10 cellular contexts compared by ENCODE assay signal in the genomic region with DNA sequence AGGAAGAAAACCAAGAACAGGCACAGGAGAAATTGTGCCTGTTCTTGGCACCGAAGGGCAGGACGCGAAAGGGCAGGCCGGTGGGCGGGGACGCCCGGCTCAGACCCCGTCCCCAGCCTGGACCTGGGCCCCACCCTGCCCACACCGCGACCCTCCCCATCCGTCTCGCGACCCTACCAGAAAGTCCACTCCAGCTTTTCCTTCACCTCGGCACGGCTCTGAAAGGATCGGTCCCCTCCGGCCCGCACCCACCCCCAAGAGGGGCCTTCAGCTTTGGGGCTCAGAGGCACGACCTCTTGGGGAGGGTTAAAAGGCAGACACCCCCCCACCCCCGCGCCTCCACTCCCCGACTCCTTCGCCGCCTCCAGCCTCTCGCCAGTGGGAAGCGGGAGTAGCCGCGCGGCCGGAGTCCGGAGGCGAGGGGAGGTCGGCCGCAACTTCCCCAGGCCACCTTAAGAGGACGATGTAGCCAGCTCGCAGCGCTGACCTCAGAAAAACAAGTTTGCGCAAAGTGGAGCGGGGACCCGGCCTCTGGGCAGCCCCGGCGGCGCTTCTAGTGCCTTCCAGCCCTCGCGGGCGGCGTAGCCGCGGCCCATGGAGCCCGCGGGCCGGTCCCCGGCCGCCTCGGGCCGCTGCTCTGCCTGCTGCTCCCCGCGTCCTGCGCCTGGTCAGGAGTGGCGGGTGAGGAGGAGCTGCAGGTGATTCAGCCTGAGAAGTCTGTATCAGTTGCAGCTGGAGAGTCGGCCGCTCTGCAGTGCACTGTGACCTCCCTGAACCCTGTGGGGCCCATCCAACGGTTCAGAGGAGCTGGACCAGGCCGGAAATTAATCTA. TPM values are rescaled to one million over a fixed set of nuclear protein-coding genes. Genes with fewer than 3 reads are reported as not detected.
A peak's percentile ranks its signal among the peaks of the same experiment; 100 is the strongest.
DNase-seq lines count a peak whose midpoint lies in the region; ATAC-seq and TF ChIP-seq lines count a peak whose summit lies in the region.
"Had no signal": no experiment of that assay in that cellular context is flagged by ENCODE, and none has a peak within 500 bp of the region (broad histone marks: within the 10 kb centered on the region; RNA-seq: fewer than 3 reads in every experiment).

No MANE protein-coding gene starts in this region.

- no peaks in the 10 kb centered on the region for H3K36me3 ChIP-seq in heart right ventricle
- no peaks in the 10 kb centered on the region for H3K36me3 ChIP-seq in neuron (ENCODE audit: insufficient read depth, low read length)

- H3K9me3 ChIP-seq in heart right ventricle (no peaks in the 10 kb centered on the region), neuron (ENCODE audit: low read length) (no peaks in the 10 kb centered on the region)

- in situ Hi-C loops in ACHN (cut with HindIII; ENCODE audit: low pct_ligation_motif_present, low pct_unique_long_range_greater_than_20kb, low sequenced_read_pairs), result no loop called here

- 4% methylated on average over 60 to 64 of the region's 64 CpGs for WGBS in heart right ventricle, 2 donors

- peaks cover 0 to 62% (median 43%) of the 10 kb centered on the region in 7 donors for H3K27me3 ChIP-seq in heart right ventricle
- H3K27me3 ChIP-seq in neuron (ENCODE audit: insufficient read depth, low read length), result no peaks in the 10 kb centered on the region

- DNase-seq in ACHN, result peak; percentile 35
- no peak for DNase-seq in heart right ventricle
- no peak for DNase-seq in SKM-1 (lab: John Stamatoyannopoulos, UW; ENCODE audit: unreplicated experiment)
- no peak for DNase-seq in DMS 273 (lab: John Stamatoyannopoulos, UW; ENCODE audit: unreplicated experiment)
- DNase-seq in OCI-M2 (lab: John Stamatoyannopoulos, UW; ENCODE audit: unreplicated experiment), result no peak
- no peak for DNase-seq in stimulated activated naive CD4-positive, alpha-beta T cell treated with Interleukin-2 at 50 U/mL for 16 hours (lab: John Stamatoyannopoulos, UW)
- DNase-seq: amniotic stem cell had no signal

- H3K4me3 ChIP-seq in heart right ventricle, result peak overlapping the region in 9 of 10 donors; percentile 21 to 51 (median 44)
- peak overlapping the region; percentile 52 for H3K4me3 ChIP-seq in neuron (ENCODE audit: low read length)

- ATAC-seq in heart right ventricle, result peak in 5 of 8 donors; percentile 14 to 54 (median 29)

- intact Hi-C loops in heart right ventricle (cut with DNase I), result no loop called here

- peak overlapping the region; percentile 91 for H2AFZ ChIP-seq in neuron (ENCODE audit: low read depth, low read length)

- H3K27ac ChIP-seq in VCaP (peak overlapping the region; percentile 49; the same call in 1 of the 2 replicates), heart right ventricle (no peak overlapping the region)

- TF ChIP-seq CTCF in VCaP (conservative IDR thresholded peaks at IDR 0.05) (peak; percentile 17; the same call in 1 of the 2 replicates), heart right ventricle (IDR thresholded peaks at IDR 0.05) (no peak)

- peaks cover 0 to 12% (median 9%) of the 10 kb centered on the region in 9 donors for H3K4me1 ChIP-seq in heart right ventricle
- H3K4me1 ChIP-seq in neuron (ENCODE audit: insufficient read depth, low read length), result peaks cover 6% of the 10 kb centered on the region

RNA-seq across cellular contexts. Expression of gene SEC14L6, which starts 4.3 kb away (rescaled TPM):
- total RNA-seq in heart right ventricle, result under 1 TPM in 5 of 10 donors, not detected in 5; 0.11 to 0.37 (median 0.25) TPM
- not detected for polyA plus RNA-seq in heart right ventricle
- total RNA-seq: lung microvascular endothelial cell had no signal

RNA-seq across cellular contexts. Expression of gene GAL3ST1, which starts 32.3 kb away (rescaled TPM):
- under 1 TPM in 2 of 10 donors, not detected in 8; 0.22 to 0.28 TPM for total RNA-seq in heart right ventricle
- under 1 TPM; 0.29 to 0.49 TPM for polyA plus RNA-seq in heart right ventricle

RNA-seq across cellular contexts. Expression of gene SEC14L4, which starts 36.7 kb away (rescaled TPM):
- under 1 TPM in 2 of 10 donors, not detected in 8; 0.12 to 0.15 TPM for total RNA-seq in heart right ventricle
- not detected for polyA plus RNA-seq in heart right ventricle
- total RNA-seq: lung microvascular endothelial cell had no signal

RNA-seq across cellular contexts. Expression of gene PES1, which starts 49.5 kb away (rescaled TPM):
- 10 to 100 TPM; 16.3 to 31.3 (median 24.5) TPM for total RNA-seq in heart right ventricle
- polyA plus RNA-seq in heart right ventricle, result 10 to 100 TPM; 26.2 to 51.7 TPM
